11 cellular contexts compared by ENCODE assay signal in genomic region chr12:42360747-42361403, GRCh38. TPM values are rescaled to one million over a fixed set of nuclear protein-coding genes. Genes with fewer than 3 reads are reported as not detected.
DNase-seq lines count a peak whose midpoint lies in the region; ATAC-seq and TF ChIP-seq lines count a peak whose summit lies in the region.
"Had no signal": no experiment of that assay in that cellular context is flagged by ENCODE, and none has a peak within 500 bp of the region (broad histone marks: within the 10 kb centered on the region; RNA-seq: fewer than 3 reads in every experiment).

No MANE protein-coding gene starts in this region.

- no peak overlapping the region for H3K27ac ChIP-seq in CD8-positive, alpha-beta T cell (ENCODE audit: low read depth, low read length)

- H3K9me3 ChIP-seq in CD8-positive, alpha-beta T cell (ENCODE audit: low read length), result no peaks in the 10 kb centered on the region

- no peaks in the 10 kb centered on the region for H3K27me3 ChIP-seq in CD8-positive, alpha-beta T cell (ENCODE audit: insufficient read depth, low read length)

- no peaks in the 10 kb centered on the region for H3K9me3 Mint-ChIP-seq in activated CD8-positive, alpha-beta memory T cell treated with anti-CD3 and anti-CD28 coated beads, Interleukin-2, amount 10 ng/mL, durations not matched to agents 7 days and 5 days (ENCODE audit: low read depth)
- no peaks in the 10 kb centered on the region for H3K9me3 Mint-ChIP-seq in stimulated activated naive B cell treated with anti-CD40 and anti-IgM and Interleukin-4, amounts not matched to agents 10 μg/mL and 1 μg/mL and 100 μg/mL, for 72 hours
- H3K9me3 Mint-ChIP-seq in CD8-positive, alpha-beta T cell, result no peaks in the 10 kb centered on the region
- H3K9me3 Mint-ChIP-seq: dendritic cell treated with granulocyte-macrophage colony-stimulating factor and Interleukin-4, amounts not matched to agents 40 ng/mL and 50 ng/mL, for 4 days; immature natural killer cell had no signal

- POLR2A ChIA-PET in CD8-positive, alpha-beta T cell (lab: Charles Lee), result no interaction called here

- CTCF ChIA-PET in activated CD8-positive, alpha-beta memory T cell treated with anti-CD3 and anti-CD28 coated beads, Interleukin-2, amount 10 ng/mL, durations not matched to agents 7 days and 5 days (lab: Charles Lee), result interaction anchor here (1.3 to 4.5 kb wide), 2 partner anchors 9 to 12 kb away, joined by 3 to 26 read pairs; no protein-coding TSS in a partner anchor
- CTCF ChIA-PET in CD8-positive, alpha-beta T cell (lab: Charles Lee), result interaction anchor here (2.8 kb wide), 1 partner anchor 11 kb away, joined by 14 read pairs; no protein-coding TSS in a partner anchor

- H3K4me3 Mint-ChIP-seq in activated CD8-positive, alpha-beta memory T cell treated with anti-CD3 and anti-CD28 coated beads, Interleukin-2, amount 10 ng/mL, durations not matched to agents 7 days and 5 days, result no peak overlapping the region
- H3K4me3 Mint-ChIP-seq in stimulated activated naive B cell treated with anti-CD40 and anti-IgM and Interleukin-4, amounts not matched to agents 10 μg/mL and 1 μg/mL and 100 μg/mL, for 72 hours, result peak overlapping the region in 1 of 2 donors; percentile 40
- H3K4me3 Mint-ChIP-seq in CD8-positive, alpha-beta T cell, result no peak overlapping the region
- H3K4me3 Mint-ChIP-seq: dendritic cell treated with granulocyte-macrophage colony-stimulating factor and Interleukin-4, amounts not matched to agents 40 ng/mL and 50 ng/mL, for 4 days had no signal

- peaks cover 38% of the 10 kb centered on the region for H3K36me3 Mint-ChIP-seq in activated CD8-positive, alpha-beta memory T cell treated with anti-CD3 and anti-CD28 coated beads, Interleukin-2, amount 10 ng/mL, durations not matched to agents 7 days and 5 days
- peaks cover 24 to 35% of the 10 kb centered on the region in 2 donors for H3K36me3 Mint-ChIP-seq in stimulated activated naive B cell treated with anti-CD40 and anti-IgM and Interleukin-4, amounts not matched to agents 10 μg/mL and 1 μg/mL and 100 μg/mL, for 72 hours
- peaks cover 48% of the 10 kb centered on the region for H3K36me3 Mint-ChIP-seq in CD8-positive, alpha-beta T cell

- intact Hi-C loops in CD8-positive, alpha-beta T cell (cut with DNase I, micrococcal nuclease), result no loop called here

- DNase-seq in activated CD8-positive, alpha-beta memory T cell treated with anti-CD3 and anti-CD28 coated beads, Interleukin-2, amount 10 ng/mL, durations not matched to agents 7 days and 5 days, result no peak
- no peak for DNase-seq in activated CD8-positive, alpha-beta memory T cell treated with anti-CD3 and anti-CD28 coated beads, Interleukin-2, amount 50 U/mL, for 4 hours
- no peak for DNase-seq in stimulated activated naive B cell treated with anti-CD40 and anti-IgM and Interleukin-4, amounts not matched to agents 10 μg/mL and 1 μg/mL and 100 μg/mL, for 72 hours
- DNase-seq in stimulated activated CD4-positive, alpha-beta T cell treated with anti-CD3 and anti-CD28 coated beads, Interleukin-4, amount 100 ng/mL, for 24 hours, result no peak
- DNase-seq in NCI-H187 treated with DMSO at 0.1 percent for 48 hours (lab: John Stamatoyannopoulos, UW), result no peak
- no peak for DNase-seq in CD8-positive, alpha-beta T cell
- DNase-seq: immature natural killer cell, nucleus accumbens had no signal

- peak overlapping the region; percentile 72 for H3K27ac Mint-ChIP-seq in activated CD8-positive, alpha-beta memory T cell treated with anti-CD3 and anti-CD28 coated beads, Interleukin-2, amount 10 ng/mL, durations not matched to agents 7 days and 5 days
- peak overlapping the region; percentile 57 for H3K27ac Mint-ChIP-seq in stimulated activated naive B cell treated with anti-CD40 and anti-IgM and Interleukin-4, amounts not matched to agents 10 μg/mL and 1 μg/mL and 100 μg/mL, for 72 hours
- H3K27ac Mint-ChIP-seq in CD8-positive, alpha-beta T cell, result no peak overlapping the region
- H3K27ac Mint-ChIP-seq: dendritic cell treated with granulocyte-macrophage colony-stimulating factor and Interleukin-4, amounts not matched to agents 40 ng/mL and 50 ng/mL, for 4 days had no signal

- TF ChIP-seq CTCF in CD8-positive, alpha-beta T cell (IDR thresholded peaks at IDR 0.05), result no peak

- H3K36me3 ChIP-seq in CD8-positive, alpha-beta T cell (ENCODE audit: insufficient read depth, low read length), result peaks cover 7% of the 10 kb centered on the region

- H3K4me3 ChIP-seq in CD8-positive, alpha-beta T cell (ENCODE audit: low read depth, low read length), result no peak overlapping the region

- H3K4me1 Mint-ChIP-seq in activated CD8-positive, alpha-beta memory T cell treated with anti-CD3 and anti-CD28 coated beads, Interleukin-2, amount 10 ng/mL, durations not matched to agents 7 days and 5 days, result peaks cover 23% of the 10 kb centered on the region
- H3K4me1 Mint-ChIP-seq in stimulated activated naive B cell treated with anti-CD40 and anti-IgM and Interleukin-4, amounts not matched to agents 10 μg/mL and 1 μg/mL and 100 μg/mL, for 72 hours, result peaks cover 21 to 38% of the 10 kb centered on the region in 2 donors
- H3K4me1 Mint-ChIP-seq in CD8-positive, alpha-beta T cell (ENCODE audit: low read depth), result peaks cover 47% of the 10 kb centered on the region

- ATAC-seq in activated CD8-positive, alpha-beta memory T cell treated with anti-CD3 and anti-CD28 coated beads, Interleukin-2, amount 10 ng/mL, durations not matched to agents 7 days and 5 days, result peak; percentile 53
- ATAC-seq in HG02588 (IDR thresholded peaks at IDR 0.05; ENCODE audit: unreplicated experiment), result peak; percentile 70
- ATAC-seq in HG03571 (IDR thresholded peaks at IDR 0.05; ENCODE audit: unreplicated experiment), result peak; percentile 79
- ATAC-seq in stimulated activated naive B cell treated with anti-CD40 and anti-IgM and Interleukin-4, amounts not matched to agents 10 μg/mL and 1 μg/mL and 100 μg/mL, for 72 hours (replicated peaks), result peak; percentile 38 to 55
- ATAC-seq in CD8-positive, alpha-beta T cell, result no peak

- H3K27me3 Mint-ChIP-seq in activated CD8-positive, alpha-beta memory T cell treated with anti-CD3 and anti-CD28 coated beads, Interleukin-2, amount 10 ng/mL, durations not matched to agents 7 days and 5 days, result no peaks in the 10 kb centered on the region
- H3K27me3 Mint-ChIP-seq in stimulated activated naive B cell treated with anti-CD40 and anti-IgM and Interleukin-4, amounts not matched to agents 10 μg/mL and 1 μg/mL and 100 μg/mL, for 72 hours, result no peaks in the 10 kb centered on the region
- no peaks in the 10 kb centered on the region for H3K27me3 Mint-ChIP-seq in CD8-positive, alpha-beta T cell (ENCODE audit: low read depth)
- H3K27me3 Mint-ChIP-seq: dendritic cell treated with granulocyte-macrophage colony-stimulating factor and Interleukin-4, amounts not matched to agents 40 ng/mL and 50 ng/mL, for 4 days had no signal

- no peaks in the 10 kb centered on the region for H3K4me1 ChIP-seq in CD8-positive, alpha-beta T cell (ENCODE audit: insufficient read depth, low read length)

RNA-seq across cellular contexts. Expression of gene PPHLN1, which starts 34.9 kb away (rescaled TPM):
- total RNA-seq in activated CD8-positive, alpha-beta memory T cell treated with anti-CD3 and anti-CD28 coated beads, Interleukin-2, amount 10 ng/mL, durations not matched to agents 7 days and 5 days, result 10 to 100 TPM; 84.1 to 86.1 TPM
- 100 to 1,000 TPM; 104 to 108 TPM for total RNA-seq in CD8-positive, alpha-beta T cell

RNA-seq across cellular contexts. Expression of gene ZCRB1, which starts 35.0 kb away (rescaled TPM):
- total RNA-seq in activated CD8-positive, alpha-beta memory T cell treated with anti-CD3 and anti-CD28 coated beads, Interleukin-2, amount 10 ng/mL, durations not matched to agents 7 days and 5 days, result 10 to 100 TPM; 55.9 to 62.8 TPM
- 10 to 100 TPM; 35.7 to 39.4 TPM for total RNA-seq in CD8-positive, alpha-beta T cell
